In genomic region chr12:94722664-94723063, GRCh38 we compare ENCODE assay signal across 18 cellular contexts.
"Had no signal": no experiment of that assay in that cellular context is flagged by ENCODE, and none has a peak within 500 bp of the region (broad histone marks: within the 10 kb centered on the region; RNA-seq: fewer than 3 reads in every experiment).

No MANE protein-coding gene starts in this region.

- DNase-seq: activated naive CD4-positive, alpha-beta T cell; activated T-cell treated with anti-CD3 and anti-CD28 coated beads, Interleukin-2, amount 50 U/mL, for 1 hour; central memory CD4-positive, alpha-beta T cell; dorsolateral prefrontal cortex; effector memory CD8-positive, alpha-beta T cell; esophagus squamous epithelium; left lung; naive thymus-derived CD4-positive, alpha-beta T cell; stimulated activated CD4-positive, alpha-beta T cell treated with anti-CD3 and anti-CD28 coated beads, Interleukin-4, amount 100 ng/mL, for 24 hours; T-helper 1 cell; T-helper 9 cell; transverse colon had no signal

- H3K4me1 ChIP-seq: esophagus squamous epithelium, left lung, transverse colon had no signal

- H3K4me2 ChIP-seq: neural progenitor cell had no signal

- H3K9me3 Mint-ChIP-seq: activated T-helper 17 cell treated with anti-CD3 and anti-CD28 coated beads, Interleukin-2, amount 50 U/mL, for 72 hours; effector memory CD8-positive, alpha-beta T cell; stimulated activated naive CD8-positive, alpha-beta T cell treated with anti-CD3 and anti-CD28 coated beads, Interleukin-15, Interleukin-2, amounts not matched to agents 100 ng/mL and 50 ng/mL, for 24 hours had no signal

- H3K9ac ChIP-seq: neural progenitor cell had no signal

- H3K27ac Mint-ChIP-seq: activated naive CD8-positive, alpha-beta T cell; activated T-helper 17 cell treated with anti-CD3 and anti-CD28 coated beads, Interleukin-2, amount 50 U/mL, for 72 hours; naive thymus-derived CD4-positive, alpha-beta T cell; neural progenitor cell; stimulated activated naive CD8-positive, alpha-beta T cell treated with anti-CD3 and anti-CD28 coated beads, Interleukin-15, Interleukin-2, amounts not matched to agents 100 ng/mL and 50 ng/mL, for 24 hours; WTC11 had no signal

- H3K4me3 ChIP-seq: dorsolateral prefrontal cortex, esophagus squamous epithelium, left lung, lung, neural progenitor cell, transverse colon had no signal

- ATAC-seq: activated T-helper 17 cell treated with anti-CD3 and anti-CD28 coated beads, Interleukin-2, amount 50 U/mL, for 72 hours; effector memory CD8-positive, alpha-beta T cell; left lung; naive thymus-derived CD4-positive, alpha-beta T cell; WTC11 had no signal

- H3K27ac ChIP-seq: dorsolateral prefrontal cortex, esophagus squamous epithelium, left lung, neural progenitor cell, transverse colon had no signal

- H3K36me3 Mint-ChIP-seq: activated naive CD8-positive, alpha-beta T cell; naive thymus-derived CD4-positive, alpha-beta T cell; neural progenitor cell had no signal

- H3K27me3 ChIP-seq: dorsolateral prefrontal cortex, esophagus squamous epithelium, left lung, neural progenitor cell, transverse colon had no signal

- H3K9me3 ChIP-seq: esophagus squamous epithelium, left lung, transverse colon had no signal

- H3K36me3 ChIP-seq: esophagus squamous epithelium, left lung, neural progenitor cell, transverse colon had no signal

- H3K4me3 Mint-ChIP-seq: activated naive CD8-positive, alpha-beta T cell; activated T-helper 17 cell treated with anti-CD3 and anti-CD28 coated beads, Interleukin-2, amount 50 U/mL, for 72 hours; effector memory CD8-positive, alpha-beta T cell; naive thymus-derived CD4-positive, alpha-beta T cell; neural progenitor cell; stimulated activated naive CD8-positive, alpha-beta T cell treated with anti-CD3 and anti-CD28 coated beads, Interleukin-15, Interleukin-2, amounts not matched to agents 100 ng/mL and 50 ng/mL, for 24 hours; WTC11 had no signal

- H3K4me1 Mint-ChIP-seq: activated T-helper 17 cell treated with anti-CD3 and anti-CD28 coated beads, Interleukin-2, amount 50 U/mL, for 72 hours; naive thymus-derived CD4-positive, alpha-beta T cell had no signal
